28 cellular contexts compared by ENCODE assay signal in genomic region chr20:48695738-48696137, GRCh38.
"Had no signal": no experiment of that assay in that cellular context is flagged by ENCODE, and none has a peak within 500 bp of the region (broad histone marks: within the 10 kb centered on the region; RNA-seq: fewer than 3 reads in every experiment).

No MANE protein-coding gene starts in this region.

- H3K27ac Mint-ChIP-seq: activated naive CD4-positive, alpha-beta T cell treated with anti-CD3 and anti-CD28 coated beads for 36 hours; activated naive CD8-positive, alpha-beta T cell treated with anti-CD3 and anti-CD28 coated beads for 36 hours; nephron progenitor cell had no signal

- H3K4me3 ChIP-seq: ascending aorta, coronary artery, dorsolateral prefrontal cortex, gastrocnemius medialis, ovary, prostate gland, spleen, upper lobe of left lung had no signal

- H3K9me3 Mint-ChIP-seq: activated CD4-positive, alpha-beta memory T cell treated with anti-CD3 and anti-CD28 coated beads for 36 hours; activated naive CD4-positive, alpha-beta T cell treated with anti-CD3 and anti-CD28 coated beads for 36 hours; activated naive CD8-positive, alpha-beta T cell treated with anti-CD3 and anti-CD28 coated beads for 36 hours; activated T-cell treated with anti-CD3 and anti-CD28 coated beads, Interleukin-2, amount 50 U/mL, for 72 hours; brain; immature natural killer cell; nephron progenitor cell; T-helper 1 cell treated with Interleukin-12 subunit alpha and Interleukin-12 subunit beta and Interleukin-4 antibody, amounts not matched to agents 30 μg/mL and 1 μg/mL, for 36 hours had no signal

- H3K4me3 Mint-ChIP-seq: activated CD4-positive, alpha-beta memory T cell treated with anti-CD3 and anti-CD28 coated beads for 36 hours; activated naive CD4-positive, alpha-beta T cell treated with anti-CD3 and anti-CD28 coated beads for 36 hours; activated naive CD8-positive, alpha-beta T cell treated with anti-CD3 and anti-CD28 coated beads for 36 hours; activated T-cell treated with anti-CD3 and anti-CD28 coated beads, Interleukin-2, amount 50 U/mL, for 72 hours; immature natural killer cell; nephron progenitor cell; T-helper 1 cell treated with Interleukin-12 subunit alpha and Interleukin-12 subunit beta and Interleukin-4 antibody, amounts not matched to agents 30 μg/mL and 1 μg/mL, for 36 hours had no signal

- DNase-seq: activated CD4-positive, alpha-beta memory T cell treated with anti-CD3 and anti-CD28 coated beads for 36 hours; activated CD4-positive, alpha-beta T cell treated with anti-CD3 and anti-CD28 coated beads for 48 hours; activated effector memory CD4-positive, alpha-beta T cell treated with Interleukin-2 at 50 U/mL for 16 hours; activated naive CD4-positive, alpha-beta T cell treated with anti-CD3 and anti-CD28 coated beads for 36 hours; activated naive CD8-positive, alpha-beta T cell treated with anti-CD3 and anti-CD28 coated beads for 36 hours; activated T-cell treated with anti-CD3 and anti-CD28 coated beads, Interleukin-2, amount 50 U/mL, for 72 hours; dorsolateral prefrontal cortex; effector memory CD4-positive, alpha-beta T cell; gastrocnemius medialis; hippocampal formation; immature natural killer cell; kidney; left colon; nephron progenitor cell; ovary; retina; spleen; stimulated activated naive CD8-positive, alpha-beta T cell treated with anti-CD3 and anti-CD28 coated beads, Interleukin-15, Interleukin-2, amounts not matched to agents 100 U/mL and 50 U/mL, for 24 hours; SW 1271; T-helper 9 cell; upper lobe of left lung; WERI-Rb-1 had no signal

- ATAC-seq: activated CD4-positive, CD25-positive, alpha-beta regulatory T cell treated with anti-CD3 and anti-CD28 coated beads, Interleukin-2, amount 50 U/mL, for 24 hours; activated T-cell treated with anti-CD3 and anti-CD28 coated beads, Interleukin-2, amount 50 U/mL, for 72 hours; gastrocnemius medialis; left colon; stimulated activated naive CD8-positive, alpha-beta T cell treated with anti-CD3 and anti-CD28 coated beads, Interleukin-15, Interleukin-2, amounts not matched to agents 100 U/mL and 50 U/mL, for 24 hours had no signal

- H3K27ac ChIP-seq: ascending aorta, gastrocnemius medialis, ovary, prostate gland, spleen, upper lobe of left lung, WERI-Rb-1 had no signal

- H3K27me3 Mint-ChIP-seq: activated CD4-positive, alpha-beta memory T cell treated with anti-CD3 and anti-CD28 coated beads for 36 hours; activated naive CD8-positive, alpha-beta T cell treated with anti-CD3 and anti-CD28 coated beads for 36 hours; brain had no signal

- H3K9me3 ChIP-seq: ascending aorta, gastrocnemius medialis, ovary, prostate gland, spleen, upper lobe of left lung had no signal

- H3K27me3 ChIP-seq: ascending aorta, dorsolateral prefrontal cortex, gastrocnemius medialis, ovary, spleen, upper lobe of left lung had no signal

- H3K36me3 ChIP-seq: gastrocnemius medialis, ovary, prostate gland had no signal

- H3K4me1 ChIP-seq: prostate gland had no signal
